Comparison of ENCODE assay signal across 30 cellular contexts in genomic region chr9:92187989-92188714, GRCh38.
DNase-seq lines count a peak whose midpoint lies in the region; FAIRE-seq and TF ChIP-seq lines count a peak whose summit lies in the region.
"Had no signal": no experiment of that assay in that cellular context is flagged by ENCODE, and none has a peak within 500 bp of the region (broad histone marks: within the 10 kb centered on the region; RNA-seq: fewer than 3 reads in every experiment).

No MANE protein-coding gene starts in this region.

- no peak for FAIRE-seq in astrocyte (lab: Jason Lieb, UNC)
- FAIRE-seq: colon, pancreas had no signal

- H3K79me2 ChIP-seq in astrocyte (ENCODE audit: insufficient read depth, low read length) (no peaks in the 10 kb centered on the region), hepatocyte (no peaks in the 10 kb centered on the region)

- H3K36me3 ChIP-seq in HEK293 (ENCODE audit: control insufficient read depth in 2 of 2, insufficient read depth in 1 of 2, low read length in 2 of 2) (no peaks in the 10 kb centered on the region), astrocyte (ENCODE audit: insufficient read depth, low read length) (no peaks in the 10 kb centered on the region), hepatocyte (replicated peaks; ENCODE audit: insufficient read depth, low read depth) (no peaks in the 10 kb centered on the region)
- H3K36me3 ChIP-seq: BLaER1 treated with 17β-estradiol and CSF1 and Interleukin-3, amounts not matched to agents 10 nM and 100 nM; pancreas; spleen had no signal

- peak; percentile 65 for DNase-seq in COR-L47 (lab: John Stamatoyannopoulos, UW)
- DNase-seq in astrocyte (ENCODE audit: low read depth): peak; percentile 6
- DNase-seq in glomerular visceral epithelial cell (ENCODE audit: extremely low spot score): peak; percentile 36
- no peak for DNase-seq in CD1c-positive myeloid dendritic cell (ENCODE audit: extremely low spot score)
- DNase-seq in dorsolateral prefrontal cortex: no peak
- DNase-seq in hepatocyte (ENCODE audit: low spot score): no peak
- no peak for DNase-seq in RPMI8226
- DNase-seq: activated B cell treated with CpG ODN at 0.5 μM for 24 hours; activated CD4-positive, alpha-beta T cell treated with anti-CD3 and anti-CD28 coated beads, Interleukin-2, amount 50 U/mL, for 1 hour; activated naive CD8-positive, alpha-beta T cell treated with anti-CD3 and anti-CD28 coated beads, Interleukin-2, amount 50 U/mL, for 24 hours; activated T-cell treated with anti-CD3 and anti-CD28 coated beads, Interleukin-2, amount 50 U/mL, for 4 hours; Caco-2; DMS79 treated with DMSO at 0.1 percent for 48 hours; effector memory CD4-positive, alpha-beta T cell; erythroblast; head of caudate nucleus; NCI-H1105 treated with DMSO at 0.1 percent for 48 hours; NCI-H2081; NCI-H2227 treated with DMSO at 0.1 percent for 48 hours; NCI-H82; nephron progenitor cell; OCI-M1; pancreas; spleen; T1000 had no signal

- 94% methylated on average over 10 of the region's 10 CpGs for WGBS in hepatocyte (ENCODE audit: low lambda C conversion rate, missing lambda C conversion rate)

- H3K9me2 ChIP-seq in hepatocyte (replicated peaks; ENCODE audit: insufficient read depth): no peaks in the 10 kb centered on the region

- CTCF ChIA-PET in HEK293 (lab: Yijun Ruan, JAX): interaction anchor here (1.2 kb wide), 1 partner anchor 48 kb away, joined by 3 read pairs; no protein-coding TSS in a partner anchor

- H3K4me3 ChIP-seq in HEK293 (ENCODE audit: low read depth, low read length) (no peak overlapping the region), astrocyte (ENCODE audit: insufficient read depth, low read depth, low read length) (no peak overlapping the region), dorsolateral prefrontal cortex (no peak overlapping the region), hepatocyte (no peak overlapping the region)
- H3K4me3 ChIP-seq: BLaER1 treated with 17β-estradiol and CSF1 and Interleukin-3, amounts not matched to agents 10 nM and 100 nM; lung; pancreas; spleen had no signal

- H3K4me2 ChIP-seq in astrocyte (ENCODE audit: low read length) (no peak overlapping the region), hepatocyte (no peak overlapping the region)
- H3K4me2 ChIP-seq: BLaER1 treated with 17β-estradiol and CSF1 and Interleukin-3, amounts not matched to agents 10 nM and 100 nM had no signal

- peaks cover 2% of the 10 kb centered on the region for H3K9me3 Mint-ChIP-seq in astrocyte (ENCODE audit: unreplicated experiment)
- H3K9me3 Mint-ChIP-seq: activated B cell treated with CpG ODN at 0.5 μM for 24 hours; activated naive CD8-positive, alpha-beta T cell treated with anti-CD3 and anti-CD28 coated beads, Interleukin-2, amount 50 U/mL, for 24 hours; activated T-cell treated with anti-CD3 and anti-CD28 coated beads, Interleukin-2, amount 50 U/mL, for 4 hours had no signal

- no peaks in the 10 kb centered on the region for H4K20me1 ChIP-seq in astrocyte (ENCODE audit: insufficient read depth, low read length)
- H4K20me1 ChIP-seq in hepatocyte (ENCODE audit: insufficient read depth, poor library complexity, severe bottlenecking): no peaks in the 10 kb centered on the region
- H4K20me1 ChIP-seq: BLaER1 treated with 17β-estradiol and CSF1 and Interleukin-3, amounts not matched to agents 10 nM and 100 nM had no signal

- intact Hi-C loops in dorsolateral prefrontal cortex (cut with DNase I): no loop called here

- H3K27me3 Mint-ChIP-seq in astrocyte (ENCODE audit: low read depth, unreplicated experiment): peaks cover 15% of the 10 kb centered on the region
- H3K27me3 Mint-ChIP-seq: brain had no signal

- peaks cover 5% of the 10 kb centered on the region for H3K4me1 Mint-ChIP-seq in astrocyte (ENCODE audit: low read depth, unreplicated experiment)
- H3K4me1 Mint-ChIP-seq: activated B cell treated with CpG ODN at 0.5 μM for 24 hours; activated naive CD8-positive, alpha-beta T cell treated with anti-CD3 and anti-CD28 coated beads, Interleukin-2, amount 50 U/mL, for 24 hours; brain had no signal

- H3K36me3 Mint-ChIP-seq in astrocyte (ENCODE audit: low read depth, unreplicated experiment): no peaks in the 10 kb centered on the region
- H3K36me3 Mint-ChIP-seq: brain had no signal

- H3K9me3 ChIP-seq in HEK293 (ENCODE audit: control insufficient read depth, insufficient read depth, low read depth, low read length) (no peaks in the 10 kb centered on the region), astrocyte (ENCODE audit: insufficient read depth, low read depth, low read length) (no peaks in the 10 kb centered on the region), hepatocyte (ENCODE audit: low read depth) (no peaks in the 10 kb centered on the region)
- H3K9me3 ChIP-seq: BLaER1 treated with 17β-estradiol and CSF1 and Interleukin-3, amounts not matched to agents 10 nM and 100 nM; Caco-2; pancreas; spleen had no signal

- no peak overlapping the region for H2AFZ ChIP-seq in astrocyte (ENCODE audit: low read depth, low read length)
- no peak overlapping the region for H2AFZ ChIP-seq in hepatocyte

- H3K4me1 ChIP-seq in HEK293 (ENCODE audit: control insufficient read depth, insufficient read depth, low read length) (no peaks in the 10 kb centered on the region), astrocyte (ENCODE audit: insufficient read depth, low read length) (peaks cover 7% of the 10 kb centered on the region), hepatocyte (ENCODE audit: insufficient read depth) (peaks cover 5% of the 10 kb centered on the region)
- H3K4me1 ChIP-seq: pancreas, spleen had no signal

- no peak overlapping the region for H3K9ac ChIP-seq in astrocyte (ENCODE audit: low read length)
- H3K9ac ChIP-seq: BLaER1 treated with 17β-estradiol and CSF1 and Interleukin-3, amounts not matched to agents 10 nM and 100 nM had no signal

- H3K27ac Mint-ChIP-seq in astrocyte (ENCODE audit: unreplicated experiment): peak overlapping the region; percentile 22
- H3K27ac Mint-ChIP-seq: activated B cell treated with CpG ODN at 0.5 μM for 24 hours; activated naive CD8-positive, alpha-beta T cell treated with anti-CD3 and anti-CD28 coated beads, Interleukin-2, amount 50 U/mL, for 24 hours; brain had no signal

- H3K27ac ChIP-seq in HEK293 (ENCODE audit: extremely low read depth, low read depth, low read length) (no peak overlapping the region), astrocyte (ENCODE audit: low read depth, low read length) (no peak overlapping the region), dorsolateral prefrontal cortex (no peak overlapping the region), hepatocyte (no peak overlapping the region)
- H3K27ac ChIP-seq: BLaER1 treated with 17β-estradiol and CSF1 and Interleukin-3, amounts not matched to agents 10 nM and 100 nM; pancreas; spleen had no signal

- TF ChIP-seq CTCF in HEK293 (tag by site-specific recombination; IDR thresholded peaks at IDR 0.05) (no peak), astrocyte (IDR thresholded peaks at IDR 0.05; ENCODE audit: insufficient read depth, low read depth, low read length) (no peak), dorsolateral prefrontal cortex (IDR thresholded peaks at IDR 0.05 in 54 of 56, conservative IDR thresholded peaks at IDR 0.05 in 2 of 56; ENCODE audit: low read depth in 1 of 56, partially characterized antibody in 56 of 56) (no peak), hepatocyte (IDR thresholded peaks at IDR 0.05; ENCODE audit: poor library complexity) (no peak)

- POLR2A ChIA-PET in HEK293 (lab: Yijun Ruan, JAX): no interaction called here

- H3K4me3 Mint-ChIP-seq in astrocyte (ENCODE audit: unreplicated experiment): no peak overlapping the region
- H3K4me3 Mint-ChIP-seq: activated B cell treated with CpG ODN at 0.5 μM for 24 hours; activated naive CD8-positive, alpha-beta T cell treated with anti-CD3 and anti-CD28 coated beads, Interleukin-2, amount 50 U/mL, for 24 hours; activated T-cell treated with anti-CD3 and anti-CD28 coated beads, Interleukin-2, amount 50 U/mL, for 4 hours; brain; nephron progenitor cell had no signal

- H3K27me3 ChIP-seq in astrocyte (ENCODE audit: insufficient read depth, low read length) (no peaks in the 10 kb centered on the region), dorsolateral prefrontal cortex (peaks cover 0 to 10% (median 0%) of the 10 kb centered on the region in 45 donors), hepatocyte (no peaks in the 10 kb centered on the region)
- H3K27me3 ChIP-seq: BLaER1 treated with 17β-estradiol and CSF1 and Interleukin-3, amounts not matched to agents 10 nM and 100 nM; pancreas had no signal

TF ChIP-seq in HEK293, 187 proteins besides CTCF, POLR2A, EP300 and RAD21:
- TF ChIP-seq ZIC2 (tag by site-specific recombination; IDR thresholded peaks at IDR 0.05) (peak; percentile 88), PBX3 (CRISPR knock-in tag; IDR thresholded peaks at IDR 0.05) (no peak)

Comparison
In these comparisons a context has a peak if more than half of its experiments do, and no peak if none do; other contexts are left out.
1. DNase-seq: peak in COR-L47 (single experiment), astrocyte (single experiment) and glomerular visceral epithelial cell (single experiment); none in CD1c-positive myeloid dendritic cell (single experiment), dorsolateral prefrontal cortex (0 of 10), hepatocyte (single experiment) and RPMI8226 (single experiment).